ENCODE assay signal across 8 cellular contexts in genomic region chr17:38729368-38729885, GRCh38. TPM values are rescaled to one million over a fixed set of nuclear protein-coding genes. Genes with fewer than 3 reads are reported as not detected.
DNase-seq lines count a peak whose midpoint lies in the region; ATAC-seq and TF ChIP-seq lines count a peak whose summit lies in the region.

No MANE protein-coding gene starts in this region.

- H3K27ac ChIP-seq in cardiac muscle cell (no peak overlapping the region), body of pancreas (peak overlapping the region; percentile 87 to 97 (median 96)), mesodermal cell (ENCODE audit: low read depth, low read length, severe bottlenecking) (peak overlapping the region; percentile 49), uterus (peak overlapping the region; percentile 85 to 93)

- no peaks in the 10 kb centered on the region for H3K9me3 ChIP-seq in cardiac muscle cell (ENCODE audit: low read depth)
- no peaks in the 10 kb centered on the region for H3K9me3 ChIP-seq in body of pancreas
- no peaks in the 10 kb centered on the region for H3K9me3 ChIP-seq in mesodermal cell (ENCODE audit: control insufficient read depth, low read length)
- no peaks in the 10 kb centered on the region for H3K9me3 ChIP-seq in uterus

- H3K27me3 ChIP-seq in cardiac muscle cell (no peaks in the 10 kb centered on the region), body of pancreas (no peaks in the 10 kb centered on the region), uterus (no peaks in the 10 kb centered on the region)

- no peak for TF ChIP-seq CTCF in cardiac muscle cell (IDR thresholded peaks at IDR 0.05; ENCODE audit: low read depth, low read length)
- TF ChIP-seq CTCF in body of pancreas (IDR thresholded peaks at IDR 0.05) = no peak
- TF ChIP-seq CTCF in uterus (IDR thresholded peaks at IDR 0.05) = no peak

- TF ChIP-seq POLR2A in body of pancreas (IDR thresholded peaks at IDR 0.05) (no peak), uterus (IDR thresholded peaks at IDR 0.05) (no peak)

- DNase-seq in cardiac muscle cell (ENCODE audit: low read depth in 1 of 2, low spot score in 1 of 2) = no peak
- no peak for DNase-seq in left ventricle myocardium superior
- DNase-seq in body of pancreas = no peak
- DNase-seq in uterus = no peak
- no peak for DNase-seq in Kasumi-1 (lab: John Stamatoyannopoulos, UW)
- no peak for DNase-seq in hippocampal formation (lab: John Stamatoyannopoulos, UW)
- DNase-seq in SHP77 (lab: John Stamatoyannopoulos, UW) = no peak

- H3K36me3 ChIP-seq in cardiac muscle cell (no peaks in the 10 kb centered on the region), body of pancreas (replicated peaks in 1 of 2; ENCODE audit: insufficient read depth in 1 of 2, low read depth in 2 of 2) (no peaks in the 10 kb centered on the region), mesodermal cell (ENCODE audit: control insufficient read depth, insufficient read depth, low read length) (peaks cover 26% of the 10 kb centered on the region), uterus (no peaks in the 10 kb centered on the region)

- H3K4me1 ChIP-seq in cardiac muscle cell (ENCODE audit: low read depth) (no peaks in the 10 kb centered on the region), body of pancreas (peaks cover 46% of the 10 kb centered on the region), mesodermal cell (ENCODE audit: control insufficient read depth, insufficient read depth, low read length, poor library complexity, severe bottlenecking) (peaks cover 16% of the 10 kb centered on the region), uterus (no peaks in the 10 kb centered on the region)

- intact Hi-C loops in left ventricle myocardium superior (cut with micrococcal nuclease) = no loop called here
- intact Hi-C loops in body of pancreas (cut with DNase I) = no loop called here
- intact Hi-C loops in uterus (cut with DNase I; ENCODE audit: low total_unique reads) = no loop called here

- ATAC-seq in left ventricle myocardium superior (no peak), body of pancreas (no peak)

- 23 to 28% methylated on average over 14 of the region's 14 CpGs for WGBS in body of pancreas, 2 donors
- 39 to 61% methylated on average over 8 to 9 of the region's 14 CpGs for WGBS in mesodermal cell (ENCODE audit: insufficient coverage in 2 of 2), 2 experiments

- H3K4me3 ChIP-seq in cardiac muscle cell (peak overlapping the region; percentile 34), body of pancreas (peak overlapping the region in 1 of 2 donors; percentile 25), mesodermal cell (ENCODE audit: extremely low read depth, insufficient read depth, low read length, poor library complexity, severe bottlenecking) (peak overlapping the region; percentile 54), uterus (peak overlapping the region; percentile 60 to 92)

RNA-seq across cellular contexts. Expression of gene CISD3, which starts 0.7 kb away (rescaled TPM):
- total RNA-seq in cardiac muscle cell = 4.9 and 7.4 TPM in 2 replicates
- polyA plus RNA-seq in cardiac muscle cell = 20.6 and 29.7 TPM in 2 replicates
- total RNA-seq in left ventricle myocardium superior = 87.9 TPM
- 10 to 100 TPM; 11.2 TPM for total RNA-seq in body of pancreas
- 11.4 TPM for polyA plus RNA-seq in mesodermal cell (2013, experiment 1 of 2)
- polyA plus RNA-seq in mesodermal cell (2013, experiment 2 of 2) = 12.5 TPM
- 10 to 100 TPM in 1 of 4 donors, 1 to 10 TPM in 2, under 1 TPM in 1; 0.26 to 22.0 (median 2.9) TPM for total RNA-seq in uterus

RNA-seq across cellular contexts. Expression of gene PCGF2, which starts 18.7 kb away (rescaled TPM):
- 14.4 and 21.7 TPM in 2 replicates for total RNA-seq in cardiac muscle cell
- 10.7 and 12.2 TPM in 2 replicates for polyA plus RNA-seq in cardiac muscle cell
- 23.8 TPM for total RNA-seq in left ventricle myocardium superior
- total RNA-seq in body of pancreas = 1 to 10 TPM; 5.9 to 9.3 TPM
- polyA plus RNA-seq in mesodermal cell (2013, experiment 1 of 2) = 63.2 TPM
- polyA plus RNA-seq in mesodermal cell (2013, experiment 2 of 2) = 51.2 TPM
- total RNA-seq in uterus = 10 to 100 TPM in 2 of 4 donors, 1 to 10 TPM in 2; 5.5 to 81.8 (median 16.2) TPM

RNA-seq across cellular contexts. Expression of gene PSMB3, which starts 23.1 kb away (rescaled TPM):
- total RNA-seq in cardiac muscle cell (166 and 188 TPM in 2 replicates), left ventricle myocardium superior (167 TPM), body of pancreas (10 to 100 TPM; 68.2 to 99.2 TPM), uterus (100 to 1,000 TPM in 2 of 4 donors, 10 to 100 TPM in 2; 91.6 to 285 (median 101) TPM)
- 333 and 379 TPM in 2 replicates for polyA plus RNA-seq in cardiac muscle cell
- 253 TPM for polyA plus RNA-seq in mesodermal cell (2013, experiment 1 of 2)
- 243 TPM for polyA plus RNA-seq in mesodermal cell (2013, experiment 2 of 2)

RNA-seq across cellular contexts. Expression of gene MLLT6, which starts 24.4 kb away (rescaled TPM):
- 48.4 and 75.8 TPM in 2 replicates for total RNA-seq in cardiac muscle cell
- polyA plus RNA-seq in cardiac muscle cell = 10.5 and 17.4 TPM in 2 replicates
- 88.0 TPM for total RNA-seq in left ventricle myocardium superior
- total RNA-seq in body of pancreas = 100 to 1,000 TPM in 1 of 2 donors, 10 to 100 TPM in 1; 90.8 to 121 TPM
- polyA plus RNA-seq in mesodermal cell (2013, experiment 1 of 2) = 29.5 TPM
- 25.8 TPM for polyA plus RNA-seq in mesodermal cell (2013, experiment 2 of 2)
- total RNA-seq in uterus = 100 to 1,000 TPM in 1 of 4 donors, 10 to 100 TPM in 3; 32.3 to 218 (median 60.3) TPM

RNA-seq across cellular contexts. Expression of gene EPOP, which starts 54.7 kb away (rescaled TPM):
- total RNA-seq in cardiac muscle cell (13.4 and 13.9 TPM in 2 replicates), left ventricle myocardium superior (0.57 TPM), body of pancreas (10 to 100 TPM in 1 of 2 donors, 1 to 10 TPM in 1; 3.9 to 11.2 TPM), uterus (1 to 10 TPM in 2 of 4 donors, under 1 TPM in 1, not detected in 1; under 0.01 to 1.1 (median 1.0) TPM)
- 1.9 and 2.0 TPM in 2 replicates for polyA plus RNA-seq in cardiac muscle cell
- 7.0 TPM for polyA plus RNA-seq in mesodermal cell (2013, experiment 1 of 2)
- polyA plus RNA-seq in mesodermal cell (2013, experiment 2 of 2) = 5.7 TPM
